ENCODE assay signal across 22 cellular contexts in genomic region chr6:7249946-7250643, GRCh38.
DNase-seq lines count a peak whose midpoint lies in the region; ATAC-seq and TF ChIP-seq lines count a peak whose summit lies in the region.
"Had no signal": no experiment of that assay in that cellular context is flagged by ENCODE, and none has a peak within 500 bp of the region (broad histone marks: within the 10 kb centered on the region; RNA-seq: fewer than 3 reads in every experiment).

No MANE protein-coding gene starts in this region.

- peaks cover 46 to 75% (median 66%) of the 10 kb centered on the region in 10 experiments for H3K4me1 ChIP-seq in BLaER1 treated with 17β-estradiol and CSF1 and Interleukin-3, amounts not matched to agents 10 nM and 100 nM
- H3K4me1 ChIP-seq in mucosa of descending colon (ENCODE audit: low read depth), result no peaks in the 10 kb centered on the region
- H3K4me1 ChIP-seq in gastrocnemius medialis, result peaks cover 0 to 5% of the 10 kb centered on the region in 2 donors
- H3K4me1 ChIP-seq: suprapubic skin had no signal

- H3K4me2 ChIP-seq in BLaER1 treated with 17β-estradiol and CSF1 and Interleukin-3, amounts not matched to agents 10 nM and 100 nM, result peak overlapping the region in 10 of 11 experiments; percentile 13 to 85 (median 35); a peak in 18 of 22 replicates

- H3K4me3 Mint-ChIP-seq in IgD-negative memory B cell, result peak overlapping the region in 3 of 4 donors; percentile 62 to 81 (median 64)
- no peak overlapping the region for H3K4me3 Mint-ChIP-seq in dendritic cell treated with granulocyte-macrophage colony-stimulating factor and Interleukin-4, amounts not matched to agents 40 ng/mL and 50 ng/mL, for 4 days

- TF ChIP-seq POLR2A in gastrocnemius medialis (IDR thresholded peaks at IDR 0.05), result no peak

- no peak overlapping the region for H3K27ac ChIP-seq in BLaER1 treated with 17β-estradiol and CSF1 and Interleukin-3, amounts not matched to agents 10 nM and 100 nM
- no peak overlapping the region for H3K27ac ChIP-seq in gastrocnemius medialis
- H3K27ac ChIP-seq: esophagus muscularis mucosa, suprapubic skin had no signal

- intact Hi-C loops in dendritic cell treated with granulocyte-macrophage colony-stimulating factor and Interleukin-4, amounts not matched to agents 40 ng/mL and 50 ng/mL, for 4 days (cut with micrococcal nuclease), result loop anchor here (10.0 kb wide), 2 partner anchors 465 to 525 kb away; no protein-coding TSS in a partner anchor
- intact Hi-C loops in mucosa of descending colon (cut with DNase I, micrococcal nuclease) (no loop called here), gastrocnemius medialis (cut with DNase I; ENCODE audit: low total_unique reads) (no loop called here)

- TF ChIP-seq CTCF in mucosa of descending colon (IDR thresholded peaks at IDR 0.05) (no peak), gastrocnemius medialis (IDR thresholded peaks at IDR 0.05 in 4 of 5, conservative IDR thresholded peaks at IDR 0.05 in 1 of 5) (no peak)

- no peaks in the 10 kb centered on the region for H3K27me3 ChIP-seq in BLaER1 treated with 17β-estradiol and CSF1 and Interleukin-3, amounts not matched to agents 10 nM and 100 nM
- H3K27me3 ChIP-seq in MG63 (no peaks in the 10 kb centered on the region), gastrocnemius medialis (no peaks in the 10 kb centered on the region)
- H3K27me3 ChIP-seq: adrenal gland, esophagus muscularis mucosa, suprapubic skin had no signal

- H3K9ac ChIP-seq in BLaER1 treated with 17β-estradiol and CSF1 and Interleukin-3, amounts not matched to agents 10 nM and 100 nM, result peak overlapping the region in 3 of 11 experiments; percentile 7 to 21 (median 16); a peak in 1 of 22 replicates

- no peaks in the 10 kb centered on the region for H3K9me3 Mint-ChIP-seq in IgD-negative memory B cell
- H3K9me3 Mint-ChIP-seq in dendritic cell treated with granulocyte-macrophage colony-stimulating factor and Interleukin-4, amounts not matched to agents 40 ng/mL and 50 ng/mL, for 4 days, result no peaks in the 10 kb centered on the region

- H3K4me3 ChIP-seq in BLaER1 treated with 17β-estradiol and CSF1 and Interleukin-3, amounts not matched to agents 10 nM and 100 nM, result no peak overlapping the region
- no peak overlapping the region for H3K4me3 ChIP-seq in mucosa of descending colon
- H3K4me3 ChIP-seq in MG63, result no peak overlapping the region
- no peak overlapping the region for H3K4me3 ChIP-seq in gastrocnemius medialis
- H3K4me3 ChIP-seq: adrenal gland, esophagus muscularis mucosa, suprapubic skin had no signal

- H3K36me3 Mint-ChIP-seq in IgD-negative memory B cell, result peaks cover 2% of the 10 kb centered on the region
- peaks cover 63% of the 10 kb centered on the region for H3K36me3 Mint-ChIP-seq in dendritic cell treated with granulocyte-macrophage colony-stimulating factor and Interleukin-4, amounts not matched to agents 40 ng/mL and 50 ng/mL, for 4 days (ENCODE audit: low read depth)

- H4K20me1 ChIP-seq in BLaER1 treated with 17β-estradiol and CSF1 and Interleukin-3, amounts not matched to agents 10 nM and 100 nM, result peaks cover 0 to 48% (median 10%) of the 10 kb centered on the region in 11 experiments; a peak in 9 of 22 replicates

- H3K27me3 Mint-ChIP-seq in IgD-negative memory B cell, result no peaks in the 10 kb centered on the region
- H3K27me3 Mint-ChIP-seq in dendritic cell treated with granulocyte-macrophage colony-stimulating factor and Interleukin-4, amounts not matched to agents 40 ng/mL and 50 ng/mL, for 4 days, result no peaks in the 10 kb centered on the region

- DNase-seq in mucosa of descending colon, result peak in 1 of 3 donors; percentile 3
- DNase-seq in MG63, result no peak
- no peak for DNase-seq in NCI-H128 (lab: John Stamatoyannopoulos, UW; ENCODE audit: unreplicated experiment)
- no peak for DNase-seq in gastrocnemius medialis
- DNase-seq: ACHN; activated CD4-positive, alpha-beta T cell treated with anti-CD3 and anti-CD28 coated beads, Interleukin-2, amount 50 U/mL, for 1 hour; activated CD8-positive, alpha-beta memory T cell treated with anti-CD3 and anti-CD28 coated beads, Interleukin-2, amount 50 U/mL, for 4 hours; activated effector memory CD4-positive, alpha-beta T cell treated with anti-CD3 and anti-CD28 coated beads, Interleukin-2, amount 50 U/mL, for 16 hours; DMS79; glutamatergic neuron; NCI-H2029 treated with DMSO at 0.1 percent for 48 hours; NCI-H510A; retina; SHP77 treated with DMSO at 0.1 percent for 48 hours; T-helper 1 cell had no signal

- H3K36me3 ChIP-seq in BLaER1 treated with 17β-estradiol and CSF1 and Interleukin-3, amounts not matched to agents 10 nM and 100 nM, result peaks cover 58 to 76% (median 71%) of the 10 kb centered on the region in 11 experiments
- peaks cover 9% of the 10 kb centered on the region for H3K36me3 ChIP-seq in mucosa of descending colon (ENCODE audit: low read depth)
- peaks cover 7% of the 10 kb centered on the region for H3K36me3 ChIP-seq in MG63
- H3K36me3 ChIP-seq in gastrocnemius medialis, result peaks cover 2 to 54% of the 10 kb centered on the region in 2 donors

- H3K27ac Mint-ChIP-seq in IgD-negative memory B cell, result no peak overlapping the region
- H3K27ac Mint-ChIP-seq in dendritic cell treated with granulocyte-macrophage colony-stimulating factor and Interleukin-4, amounts not matched to agents 40 ng/mL and 50 ng/mL, for 4 days, result peak overlapping the region; percentile 94

- in situ Hi-C loops in gastrocnemius medialis (cut with MboI; ENCODE audit: low sequenced_read_pairs in 4 of 4), result loop anchor here (10.0 to 25.0 kb wide), 4 partner anchors 313 to 563 kb away; no protein-coding TSS in a partner anchor

- no peaks in the 10 kb centered on the region for H3K9me3 ChIP-seq in BLaER1 treated with 17β-estradiol and CSF1 and Interleukin-3, amounts not matched to agents 10 nM and 100 nM (replicated peaks in 1 of 11)
- H3K9me3 ChIP-seq in mucosa of descending colon (no peaks in the 10 kb centered on the region), MG63 (no peaks in the 10 kb centered on the region), gastrocnemius medialis (no peaks in the 10 kb centered on the region)
- H3K9me3 ChIP-seq: adrenal gland, esophagus muscularis mucosa, suprapubic skin had no signal

- peaks cover 6 to 17% (median 10%) of the 10 kb centered on the region in 3 donors for H3K4me1 Mint-ChIP-seq in IgD-negative memory B cell
- H3K4me1 Mint-ChIP-seq in dendritic cell treated with granulocyte-macrophage colony-stimulating factor and Interleukin-4, amounts not matched to agents 40 ng/mL and 50 ng/mL, for 4 days (ENCODE audit: low read depth), result peaks cover 67% of the 10 kb centered on the region

- ATAC-seq in mucosa of descending colon, result peak; percentile 8
- no peak for ATAC-seq in esophagus mucosa
- ATAC-seq in gastrocnemius medialis, result no peak
